Comparison of ENCODE assay signal across 17 cellular contexts in genomic region chr5:82802954-82803353, GRCh38.
DNase-seq lines count a peak whose midpoint lies in the region; ATAC-seq lines count a peak whose summit lies in the region.
"Had no signal": no experiment of that assay in that cellular context is flagged by ENCODE, and none has a peak within 500 bp of the region (broad histone marks: within the 10 kb centered on the region; RNA-seq: fewer than 3 reads in every experiment).

No MANE protein-coding gene starts in this region.

- H4K91ac ChIP-seq in neuronal stem cell (ENCODE audit: low read depth, low read length, poor library complexity) = no peak overlapping the region

- no peaks in the 10 kb centered on the region for H3K27me3 Mint-ChIP-seq in activated naive CD8-positive, alpha-beta T cell treated with anti-CD3 and anti-CD28 coated beads for 36 hours
- H3K27me3 Mint-ChIP-seq: CD4-positive, alpha-beta memory T cell; naive B cell; progenitor cell of endocrine pancreas had no signal

- H3K36me3 Mint-ChIP-seq in activated naive CD8-positive, alpha-beta T cell treated with anti-CD3 and anti-CD28 coated beads for 36 hours = no peaks in the 10 kb centered on the region
- H3K36me3 Mint-ChIP-seq: activated CD4-positive, alpha-beta memory T cell treated with anti-CD3 and anti-CD28 coated beads for 36 hours; CD4-positive, alpha-beta memory T cell; naive B cell had no signal

- no peak overlapping the region for H3K23ac ChIP-seq in neuronal stem cell (ENCODE audit: low read depth, low read length, poor library complexity)

- no peaks in the 10 kb centered on the region for H3K79me1 ChIP-seq in neuronal stem cell (ENCODE audit: low read depth, low read length)

- H3K27ac Mint-ChIP-seq in activated naive CD8-positive, alpha-beta T cell treated with anti-CD3 and anti-CD28 coated beads for 36 hours = no peak overlapping the region
- H3K27ac Mint-ChIP-seq: activated CD4-positive, alpha-beta memory T cell treated with anti-CD3 and anti-CD28 coated beads for 36 hours; CD4-positive, alpha-beta memory T cell; progenitor cell of endocrine pancreas had no signal

- no peaks in the 10 kb centered on the region for H3K4me1 ChIP-seq in neuronal stem cell (ENCODE audit: control insufficient read depth in 2 of 2, insufficient read depth in 1 of 2, low read depth in 1 of 2, low read length in 2 of 2)

- no peaks in the 10 kb centered on the region for H3K9me3 Mint-ChIP-seq in activated naive CD8-positive, alpha-beta T cell treated with anti-CD3 and anti-CD28 coated beads for 36 hours
- H3K9me3 Mint-ChIP-seq: activated CD4-positive, alpha-beta memory T cell treated with anti-CD3 and anti-CD28 coated beads for 36 hours; CD4-positive, alpha-beta memory T cell; naive B cell had no signal

- no peak overlapping the region for H2BK120ac ChIP-seq in neuronal stem cell (ENCODE audit: low read depth, low read length)

- H2BK15ac ChIP-seq in neuronal stem cell (ENCODE audit: low read length) = no peak overlapping the region

- H3K9me3 ChIP-seq in neuronal stem cell (replicated peaks in 1 of 2; ENCODE audit: control insufficient read depth in 2 of 2, insufficient read depth in 1 of 2, low read depth in 1 of 2, low read length in 2 of 2) = no peaks in the 10 kb centered on the region

- no peak overlapping the region for H3K4ac ChIP-seq in neuronal stem cell (ENCODE audit: low read length)

- H3K4me3 Mint-ChIP-seq in activated naive CD8-positive, alpha-beta T cell treated with anti-CD3 and anti-CD28 coated beads for 36 hours = no peak overlapping the region
- H3K4me3 Mint-ChIP-seq: activated CD4-positive, alpha-beta memory T cell treated with anti-CD3 and anti-CD28 coated beads for 36 hours; CD4-positive, alpha-beta memory T cell; naive B cell had no signal

- no peak overlapping the region for H2BK5ac ChIP-seq in neuronal stem cell (ENCODE audit: low read length)

- H2AK5ac ChIP-seq in neuronal stem cell (ENCODE audit: low read depth, low read length) = no peak overlapping the region

- no CpG with 5 or more reads among the region's 3 CpGs for WGBS in neuronal stem cell (ENCODE audit: extremely low coverage in 2 of 2, insufficient read length in 2 of 2, insufficient replicate concordance in 1 of 2), 2 donors

- no peaks in the 10 kb centered on the region for H3K36me3 ChIP-seq in neuronal stem cell (replicated peaks in 1 of 2; ENCODE audit: control insufficient read depth in 2 of 2, insufficient read depth in 2 of 2, low read length in 2 of 2)

- no peak overlapping the region for H3K4me3 ChIP-seq in neuronal stem cell (ENCODE audit: low read length in 2 of 2)
- H3K4me3 ChIP-seq: lung had no signal

- no peaks in the 10 kb centered on the region for H3K4me1 Mint-ChIP-seq in activated naive CD8-positive, alpha-beta T cell treated with anti-CD3 and anti-CD28 coated beads for 36 hours
- H3K4me1 Mint-ChIP-seq: CD4-positive, alpha-beta memory T cell; naive B cell had no signal

- ATAC-seq in GM18508 (IDR thresholded peaks at IDR 0.05; ENCODE audit: insufficient read depth, unreplicated experiment) = peak; percentile 59
- ATAC-seq in GM19463 (IDR thresholded peaks at IDR 0.05; ENCODE audit: unreplicated experiment) = peak; percentile 52
- ATAC-seq in HG02852 (IDR thresholded peaks at IDR 0.05; ENCODE audit: unreplicated experiment) = peak; percentile 67
- ATAC-seq in HG03457 (IDR thresholded peaks at IDR 0.05; ENCODE audit: unreplicated experiment) = peak; percentile 73

- no peak overlapping the region for H3K18ac ChIP-seq in neuronal stem cell (ENCODE audit: low read length)

- H3K4me2 ChIP-seq in neuronal stem cell (ENCODE audit: insufficient read depth, low read length, poor library complexity, severe bottlenecking) = no peak overlapping the region

- no peak overlapping the region for H3K27ac ChIP-seq in neuronal stem cell (replicated peaks; ENCODE audit: low read length)

- no peak overlapping the region for H2BK12ac ChIP-seq in neuronal stem cell (ENCODE audit: low read length)

- no peak overlapping the region for H4K8ac ChIP-seq in neuronal stem cell (ENCODE audit: low read depth, low read length)

- no peaks in the 10 kb centered on the region for H3K27me3 ChIP-seq in neuronal stem cell (ENCODE audit: control insufficient read depth in 3 of 3, insufficient read depth in 3 of 3, low read depth in 1 of 3, low read length in 3 of 3)

- no peak overlapping the region for H3K9ac ChIP-seq in neuronal stem cell (ENCODE audit: low read depth, low read length, poor library complexity)

- no peak overlapping the region for H3K14ac ChIP-seq in neuronal stem cell (ENCODE audit: low read length)

- no peak overlapping the region for H2AFZ ChIP-seq in neuronal stem cell (ENCODE audit: low read length)

- DNase-seq in AG08395 (ENCODE audit: low spot score) (no peak), neuronal stem cell (ENCODE audit: low spot score) (no peak), SIG-M5 (lab: John Stamatoyannopoulos, UW) (no peak)
- DNase-seq in activated naive CD8-positive, alpha-beta T cell treated with anti-CD3 and anti-CD28 coated beads for 36 hours = no peak
- DNase-seq: activated CD4-positive, alpha-beta memory T cell treated with anti-CD3 and anti-CD28 coated beads for 36 hours; CD4-positive, alpha-beta memory T cell; central memory CD4-positive, alpha-beta T cell; DND-41; naive B cell; NCI-H187 treated with DMSO at 0.1 percent for 48 hours; substantia nigra had no signal
